Comparison of ENCODE assay signal across 10 cellular contexts in the genomic region with DNA sequence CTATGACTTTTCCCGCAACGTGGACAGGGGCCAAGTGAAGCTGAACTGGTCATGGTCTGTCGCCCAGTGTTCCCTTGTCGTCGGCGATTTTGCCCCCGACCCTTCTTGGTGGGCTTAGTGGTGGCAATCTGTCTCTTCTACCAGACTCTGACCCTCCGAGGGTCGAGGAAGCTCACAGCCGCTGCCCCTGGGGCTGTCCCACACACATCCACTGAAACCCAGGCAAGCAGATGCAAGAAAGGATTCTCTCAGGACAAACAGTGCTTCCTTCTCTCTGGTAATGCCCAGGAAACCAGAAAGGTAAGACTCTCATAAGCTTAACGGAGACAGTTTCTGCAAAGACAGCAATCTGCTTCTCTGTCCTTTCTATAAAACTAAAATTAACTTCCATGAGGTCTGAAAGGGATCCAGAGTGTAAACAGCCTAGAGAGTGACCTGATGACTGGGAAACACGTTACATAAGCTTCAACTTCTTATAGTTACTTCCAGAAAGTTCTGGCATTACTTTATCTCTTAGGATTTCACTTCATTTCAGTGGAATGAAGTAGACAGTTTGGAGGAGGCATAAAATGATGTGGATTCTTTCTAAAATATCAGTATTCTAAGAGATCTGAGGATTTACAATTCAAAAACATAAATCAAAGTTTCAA. TPM values are rescaled to one million over a fixed set of nuclear protein-coding genes. Genes with fewer than 3 reads are reported as not detected.
DNase-seq lines count a peak whose midpoint lies in the region; ATAC-seq and TF ChIP-seq lines count a peak whose summit lies in the region.
"Had no signal": no experiment of that assay in that cellular context is flagged by ENCODE, and none has a peak within 500 bp of the region (broad histone marks: within the 10 kb centered on the region; RNA-seq: fewer than 3 reads in every experiment).

No MANE protein-coding gene starts in this region.

- ATAC-seq in SK-N-SH treated with all-trans-retinoic acid at 6 μM for 48 hours (peak; percentile 14), heart left ventricle (peak; percentile 2 to 23 (median 2)), GM18511 (IDR thresholded peaks at IDR 0.05; ENCODE audit: unreplicated experiment) (no peak)

- peaks cover 0 to 3% (median 0%) of the 10 kb centered on the region in 9 donors for H3K27me3 ChIP-seq in heart left ventricle

- no peak for DNase-seq in AG10803 (ENCODE audit: low read depth)
- peak; percentile 36 to 53 (median 37) for DNase-seq in heart left ventricle
- DNase-seq in pons (ENCODE audit: low spot score), result peak; percentile 51
- no peak for DNase-seq in GM19238 (ENCODE audit: insufficient read length, low spot score)
- no peak for DNase-seq in GM20000 (ENCODE audit: low spot score)
- DNase-seq in Ammon's horn (ENCODE audit: low spot score), result no peak
- DNase-seq: activated naive CD8-positive, alpha-beta T cell treated with anti-CD3 and anti-CD28 coated beads, Interleukin-2, amount 10 ng/mL, durations not matched to agents 7 days and 5 days; NCI-H187 treated with DMSO at 0.1 percent for 48 hours had no signal

- WGBS in heart left ventricle, 4 donors, result 5 to 15% (median 13%) methylated on average over 9 to 12 of the region's 12 CpGs

- H3K9me3 ChIP-seq in heart left ventricle, result no peaks in the 10 kb centered on the region

- peaks cover 0 to 61% (median 21%) of the 10 kb centered on the region in 12 donors for H3K4me1 ChIP-seq in heart left ventricle

- no peaks in the 10 kb centered on the region for H3K36me3 ChIP-seq in heart left ventricle

- H3K4me3 ChIP-seq in AG10803 (ENCODE audit: low read length) (peak overlapping the region; percentile 68), heart left ventricle (peak overlapping the region; percentile 22 to 70 (median 64))

- intact Hi-C loops in heart left ventricle (cut with DNase I), result loop anchor here in 7 of 10 donors (2.0 to 5.0 kb wide), 7 partner anchors 53 to 119 kb away; no protein-coding TSS in a partner anchor

- TF ChIP-seq POLR2A in heart left ventricle (IDR thresholded peaks at IDR 0.05), result peak in 1 of 2 donors; percentile 43

- TF ChIP-seq CTCF in AG10803 (conservative IDR thresholded peaks at IDR 0.05; ENCODE audit: low read length) (no peak), heart left ventricle (IDR thresholded peaks at IDR 0.05) (no peak), GM20000 (IDR thresholded peaks at IDR 0.05; ENCODE audit: extremely low read depth, missing control alignments) (no peak)

- peak overlapping the region; percentile 84 to 96 (median 90) for H3K27ac ChIP-seq in heart left ventricle

TF ChIP-seq in SK-N-SH treated with all-trans-retinoic acid at 6 μM for 48 hours, 23 proteins besides CTCF, POLR2A, EP300 and RAD21:
- TF ChIP-seq OSR1 (CRISPR knock-in tag; IDR thresholded peaks at IDR 0.05) (no peak), PPARA (CRISPR knock-in tag; IDR thresholded peaks at IDR 0.05; ENCODE audit: borderline replicate concordance) (no peak), ZNF70 (CRISPR knock-in tag; IDR thresholded peaks at IDR 0.05) (no peak), ESRRG (CRISPR knock-in tag; IDR thresholded peaks at IDR 0.05) (no peak), TOX (CRISPR knock-in tag; IDR thresholded peaks at IDR 0.05; ENCODE audit: borderline replicate concordance) (no peak), RARB (CRISPR knock-in tag; IDR thresholded peaks at IDR 0.05) (no peak), ZFP30 (CRISPR knock-in tag; IDR thresholded peaks at IDR 0.05) (no peak), TSHZ2 (CRISPR knock-in tag; IDR thresholded peaks at IDR 0.05) (no peak), ZFP3 (CRISPR knock-in tag; IDR thresholded peaks at IDR 0.05) (no peak), SNAI2 (CRISPR knock-in tag; IDR thresholded peaks at IDR 0.05) (no peak), BACH2 (CRISPR knock-in tag; IDR thresholded peaks at IDR 0.05; ENCODE audit: borderline replicate concordance) (no peak), ARNTL (CRISPR knock-in tag; IDR thresholded peaks at IDR 0.05; ENCODE audit: borderline replicate concordance, low read depth) (no peak), ISL1 (CRISPR knock-in tag; IDR thresholded peaks at IDR 0.05) (no peak), GLIS3 (CRISPR knock-in tag; IDR thresholded peaks at IDR 0.05) (no peak), CSDC2 (CRISPR knock-in tag; IDR thresholded peaks at IDR 0.05) (no peak), PATZ1 (CRISPR knock-in tag; IDR thresholded peaks at IDR 0.05; ENCODE audit: borderline replicate concordance) (no peak), ZC3H10 (CRISPR knock-in tag; IDR thresholded peaks at IDR 0.05) (no peak)
- TF ChIP-seq, protein P1, sequence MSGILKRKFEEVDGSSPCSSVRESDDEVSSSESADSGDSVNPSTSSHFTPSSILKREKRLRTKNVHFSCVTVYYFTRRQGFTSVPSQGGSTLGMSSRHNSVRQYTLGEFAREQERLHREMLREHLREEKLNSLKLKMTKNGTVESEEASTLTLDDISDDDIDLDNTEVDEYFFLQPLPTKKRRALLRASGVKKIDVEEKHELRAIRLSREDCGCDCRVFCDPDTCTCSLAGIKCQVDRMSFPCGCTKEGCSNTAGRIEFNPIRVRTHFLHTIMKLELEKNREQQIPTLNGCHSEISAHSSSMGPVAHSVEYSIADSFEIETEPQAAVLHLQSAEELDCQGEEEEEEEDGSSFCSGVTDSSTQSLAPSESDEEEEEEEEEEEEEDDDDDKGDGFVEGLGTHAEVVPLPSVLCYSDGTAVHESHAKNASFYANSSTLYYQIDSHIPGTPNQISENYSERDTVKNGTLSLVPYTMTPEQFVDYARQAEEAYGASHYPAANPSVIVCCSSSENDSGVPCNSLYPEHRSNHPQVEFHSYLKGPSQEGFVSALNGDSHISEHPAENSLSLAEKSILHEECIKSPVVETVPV (CRISPR knock-in tag; IDR thresholded peaks at IDR 0.05), result no peak
- TF ChIP-seq, protein P2, sequence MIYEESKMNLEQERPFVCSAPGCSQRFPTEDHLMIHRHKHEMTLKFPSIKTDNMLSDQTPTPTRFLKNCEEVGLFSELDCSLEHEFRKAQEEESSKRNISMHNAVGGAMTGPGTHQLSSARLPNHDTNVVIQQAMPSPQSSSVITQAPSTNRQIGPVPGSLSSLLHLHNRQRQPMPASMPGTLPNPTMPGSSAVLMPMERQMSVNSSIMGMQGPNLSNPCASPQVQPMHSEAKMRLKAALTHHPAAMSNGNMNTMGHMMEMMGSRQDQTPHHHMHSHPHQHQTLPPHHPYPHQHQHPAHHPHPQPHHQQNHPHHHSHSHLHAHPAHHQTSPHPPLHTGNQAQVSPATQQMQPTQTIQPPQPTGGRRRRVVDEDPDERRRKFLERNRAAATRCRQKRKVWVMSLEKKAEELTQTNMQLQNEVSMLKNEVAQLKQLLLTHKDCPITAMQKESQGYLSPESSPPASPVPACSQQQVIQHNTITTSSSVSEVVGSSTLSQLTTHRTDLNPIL (CRISPR knock-in tag; IDR thresholded peaks at IDR 0.05; ENCODE audit: low read depth), result no peak

RNA-seq across cellular contexts. Expression of gene CPED1, which starts 1.2 kb away (rescaled TPM):
- 10 to 100 TPM; 19.6 to 51.2 (median 27.5) TPM for total RNA-seq in heart left ventricle
- 1 to 10 TPM; 3.6 to 9.7 TPM for polyA plus RNA-seq in heart left ventricle
- total RNA-seq: activated naive CD8-positive, alpha-beta T cell treated with anti-CD3 and anti-CD28 coated beads, Interleukin-2, amount 10 ng/mL, durations not matched to agents 7 days and 5 days had no signal

RNA-seq across cellular contexts. Expression of gene ING3, which starts 39.1 kb away (rescaled TPM):
- total RNA-seq in heart left ventricle, result 10 to 100 TPM in 8 of 9 donors, 1 to 10 TPM in 1; 9.3 to 16.0 (median 13.3) TPM
- polyA plus RNA-seq in heart left ventricle, result 1 to 10 TPM; 5.4 to 9.6 TPM

Comparison
In these comparisons a context has a peak if more than half of its experiments do, and no peak if none do; other contexts are left out.
1. DNase-seq: peak in heart left ventricle (5 of 5) and pons (single experiment); none in AG10803 (single experiment), GM19238 (single experiment), GM20000 (single experiment) and Ammon's horn (single experiment).